Comparison of ENCODE assay signal across 1 cellular context in genomic region chr10:78754269-78755074, GRCh38.
A peak's percentile ranks its signal among the peaks of the same experiment; 100 is the strongest.
TF ChIP-seq lines count a peak whose summit lies in the region.

No MANE protein-coding gene starts in this region.

TF ChIP-seq in SK-N-SH, 30 proteins besides CTCF, POLR2A, EP300 and RAD21 (continued from another document):
- TF ChIP-seq ZBTB33 (IDR thresholded peaks at IDR 0.05; ENCODE audit: borderline replicate concordance, low read depth) (no peak), PBX3 (IDR thresholded peaks at IDR 0.05) (peak; percentile 18; the same call in 1 of the 2 replicates), NFIC (IDR thresholded peaks at IDR 0.05; ENCODE audit: borderline replicate concordance) (peak; percentile 9; the same call in 1 of the 2 replicates), RCOR1 (IDR thresholded peaks at IDR 0.05; ENCODE audit: low read length) (0 out of 2 replicates have a peak, but pooled peaks have one; percentile 8), EZH2phosphoT487 (IDR thresholded peaks at IDR 0.05; ENCODE audit: borderline replicate concordance, low read depth) (no peak), MXI1 (IDR thresholded peaks at IDR 0.05; ENCODE audit: low read depth, low read length) (peak; percentile 67; the same call in 1 of the 2 replicates), USF1 (IDR thresholded peaks at IDR 0.05; ENCODE audit: borderline replicate concordance, low read depth) (no peak), IRF3 (IDR thresholded peaks at IDR 0.05; ENCODE audit: low read depth, low read length) (no peak), YY1 (IDR thresholded peaks at IDR 0.05; ENCODE audit: low read depth) (no peak)
TF ChIP-seq in SK-N-SH: peak in this region for 6.
